Comparison of ENCODE assay signal across 12 cellular contexts in the genomic region with DNA sequence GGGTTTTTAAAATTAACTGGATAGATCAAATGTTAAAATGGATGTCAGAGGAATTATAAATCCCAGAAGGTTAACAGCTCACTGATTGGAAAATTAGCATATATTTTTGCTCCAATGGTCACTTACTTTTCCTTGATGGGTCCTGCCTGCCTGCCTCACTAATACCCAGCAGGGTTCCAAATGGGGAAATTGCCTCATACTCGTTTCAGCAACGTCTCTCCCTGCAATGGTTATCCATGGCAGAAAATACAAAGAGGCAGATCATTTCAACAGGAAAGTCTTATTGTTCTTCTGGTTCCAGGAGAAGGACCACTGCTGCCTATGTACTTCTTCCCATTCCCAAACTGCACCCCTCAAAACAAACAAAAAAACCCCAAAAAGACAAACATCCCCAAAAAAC.
"Had no signal": no experiment of that assay in that cellular context is flagged by ENCODE, and none has a peak within 500 bp of the region (broad histone marks: within the 10 kb centered on the region; RNA-seq: fewer than 3 reads in every experiment).

No MANE protein-coding gene starts in this region.

- H3K9ac ChIP-seq: parathyroid adenoma had no signal

- H3K4me1 ChIP-seq: foreskin keratinocyte, left ventricle myocardium inferior, lower lobe of right lung, parathyroid adenoma, prostate gland, right lobe of liver, testis, tibial nerve, vagina had no signal

- H3K4me2 ChIP-seq: hepatocyte had no signal

- H3K27me3 ChIP-seq: foreskin keratinocyte, hepatocyte, right lobe of liver, testis, tibial nerve, upper lobe of right lung, vagina had no signal

- H3K27ac ChIP-seq: foreskin keratinocyte, hepatocyte, left ventricle myocardium inferior, lower lobe of right lung, parathyroid adenoma, prostate gland, right lobe of liver, testis, tibial nerve, upper lobe of right lung, vagina had no signal

- H3K4me3 ChIP-seq: hepatocyte, left ventricle myocardium inferior, lower lobe of right lung, prostate gland, right lobe of liver, testis, tibial nerve, upper lobe of right lung, vagina had no signal

- DNase-seq: kidney, upper lobe of right lung had no signal

- H3K36me3 ChIP-seq: lower lobe of right lung, prostate gland, right lobe of liver, upper lobe of right lung had no signal
